ENCODE assay signal across 20 cellular contexts in genomic region chr6:81909162-81909561, GRCh38.
DNase-seq lines count a peak whose midpoint lies in the region; ATAC-seq, FAIRE-seq and TF ChIP-seq lines count a peak whose summit lies in the region.
"Had no signal": no experiment of that assay in that cellular context is flagged by ENCODE, and none has a peak within 500 bp of the region (broad histone marks: within the 10 kb centered on the region; RNA-seq: fewer than 3 reads in every experiment).

No MANE protein-coding gene starts in this region.

- no peak for TF ChIP-seq RAD21 in HepG2 (CRISPR knock-in tag; IDR thresholded peaks at IDR 0.05)

- no peaks in the 10 kb centered on the region for H3K9me3 ChIP-seq in left ventricle myocardium inferior (replicated peaks)
- no peaks in the 10 kb centered on the region for H3K9me3 ChIP-seq in HepG2 (ENCODE audit: low read length)
- H3K9me3 ChIP-seq: A549, Caco-2, HAP-1 had no signal

- no peak overlapping the region for H3K9ac ChIP-seq in HepG2 (ENCODE audit: insufficient read depth, low read depth, low read length)

- H2AFZ ChIP-seq in HepG2 (ENCODE audit: low read length), result no peak overlapping the region

- no peaks in the 10 kb centered on the region for H4K20me1 ChIP-seq in HepG2 (ENCODE audit: insufficient read depth, low read length)

- H3K79me2 ChIP-seq in HepG2 (ENCODE audit: insufficient read depth, low read length), result no peaks in the 10 kb centered on the region

- H3K27ac ChIP-seq in left ventricle myocardium inferior (replicated peaks) (peak overlapping the region; percentile 61), HepG2 (ENCODE audit: extremely low read length, insufficient read depth, low read length) (no peak overlapping the region)
- H3K27ac ChIP-seq: 22Rv1, A549, C4-2B, HL-60 had no signal

- TF ChIP-seq POLR2A in HepG2 (IDR thresholded peaks at IDR 0.05; ENCODE audit: insufficient read depth in 1 of 2, low read depth in 2 of 2, low read length in 2 of 2), result no peak

- H3K4me3 Mint-ChIP-seq in stimulated activated naive CD8-positive, alpha-beta T cell treated with anti-CD3 and anti-CD28 coated beads, Interleukin-15, amount 100 ng/mL, for 72 hours, result no peak overlapping the region
- H3K4me3 Mint-ChIP-seq: CD4-positive, alpha-beta T cell had no signal

- BruUV-seq in HepG2 (replicated peaks; lab: Mats Ljungman, UMichigan), result no TSS peak

- H3K4me1 Mint-ChIP-seq in stimulated activated naive CD8-positive, alpha-beta T cell treated with anti-CD3 and anti-CD28 coated beads, Interleukin-15, amount 100 ng/mL, for 72 hours, result no peaks in the 10 kb centered on the region

- ATAC-seq in Right ventricle myocardium inferior (no peak), HepG2 (no peak), HG03354 (IDR thresholded peaks at IDR 0.05; ENCODE audit: poor library complexity, severe bottlenecking, unreplicated experiment) (no peak)
- ATAC-seq in stimulated activated naive CD8-positive, alpha-beta T cell treated with anti-CD3 and anti-CD28 coated beads, Interleukin-15, amount 100 ng/mL, for 72 hours, result no peak
- ATAC-seq: A549 had no signal

- H3K4me2 ChIP-seq in HepG2 (ENCODE audit: low read depth, low read length), result no peak overlapping the region
- H3K4me2 ChIP-seq: A549 had no signal

- H3K27ac Mint-ChIP-seq in stimulated activated naive CD8-positive, alpha-beta T cell treated with anti-CD3 and anti-CD28 coated beads, Interleukin-15, amount 100 ng/mL, for 72 hours, result no peak overlapping the region
- H3K27ac Mint-ChIP-seq: CD4-positive, alpha-beta T cell had no signal

- in situ Hi-C loops in HepG2 (cut with HindIII; ENCODE audit: extremely low pct_ligation_motif_present, low pct_unique_long_range_greater_than_20kb), result no loop called here

- H3K9me3 Mint-ChIP-seq in stimulated activated naive CD8-positive, alpha-beta T cell treated with anti-CD3 and anti-CD28 coated beads, Interleukin-15, amount 100 ng/mL, for 72 hours, result no peaks in the 10 kb centered on the region
- H3K9me3 Mint-ChIP-seq: CD4-positive, alpha-beta T cell had no signal

- no peak for FAIRE-seq in HepG2 (lab: Jason Lieb, UNC)
- FAIRE-seq: A549 had no signal

- CTCF ChIA-PET in HepG2 (lab: Yijun Ruan, JAX; ENCODE audit: low intra/inter-chr PET ratio, low total read pairs), result no interaction called here

- intact Hi-C loops in left ventricle myocardium inferior (cut with micrococcal nuclease), result no loop called here
- intact Hi-C loops in Right ventricle myocardium inferior (cut with DNase I), result loop anchor here (10.0 kb wide), 2 partner anchors 106 to 236 kb away; no protein-coding TSS in a partner anchor
- intact Hi-C loops in HepG2 (cut with micrococcal nuclease; ENCODE audit: unreplicated experiment), result no loop called here

- H3K27me3 ChIP-seq in left ventricle myocardium inferior (ENCODE audit: low read depth) (no peaks in the 10 kb centered on the region), HepG2 (ENCODE audit: control insufficient read depth in 1 of 2, insufficient read depth in 2 of 2, low read length in 2 of 2) (no peaks in the 10 kb centered on the region)

- no peak overlapping the region for H3K4me3 ChIP-seq in left ventricle myocardium inferior
- no peak overlapping the region for H3K4me3 ChIP-seq in HepG2 (replicated peaks in 1 of 3; ENCODE audit: insufficient read depth in 1 of 3, low read depth in 2 of 3, low read length in 3 of 3)
- H3K4me3 ChIP-seq: A549, HAP-1 had no signal

- POLR2A ChIA-PET in HepG2 (lab: Yijun Ruan, JAX), result no interaction called here

- WGBS in HepG2 (ENCODE audit: low lambda C conversion rate), result 91% methylated on average over 2 of the region's 2 CpGs

- DNase-seq in left ventricle myocardium inferior, result no peak
- DNase-seq in Right ventricle myocardium inferior (ENCODE audit: missing footprints), result no peak
- peak; percentile 27 for DNase-seq in glomerular visceral epithelial cell (ENCODE audit: extremely low spot score)
- DNase-seq in HepG2 (ENCODE audit: low spot score), result no peak
- no peak for DNase-seq in DMS79 treated with DMSO at 0.1 percent for 48 hours (lab: John Stamatoyannopoulos, UW)
- DNase-seq in stimulated activated naive CD8-positive, alpha-beta T cell treated with anti-CD3 and anti-CD28 coated beads, Interleukin-15, amount 100 ng/mL, for 72 hours, result no peak
- DNase-seq: AML-193; Caco-2; CD4-positive, alpha-beta T cell; DMS153; DMS79; GF-D8; GOT3; IMR-90 had no signal

- TF ChIP-seq EP300 in HepG2 (IDR thresholded peaks at IDR 0.05; ENCODE audit: low read depth in 2 of 2, low read length in 2 of 2) (no peak), HepG2 (CRISPR knock-in tag; IDR thresholded peaks at IDR 0.05; ENCODE audit: borderline replicate concordance) (no peak)

- no peaks in the 10 kb centered on the region for H3K36me3 ChIP-seq in left ventricle myocardium inferior
- no peaks in the 10 kb centered on the region for H3K36me3 ChIP-seq in HepG2 (replicated peaks in 1 of 2; ENCODE audit: control insufficient read depth in 1 of 2, insufficient read depth in 2 of 2, low read length in 2 of 2)
- H3K36me3 ChIP-seq: HAP-1 had no signal

- TF ChIP-seq CTCF in left ventricle myocardium inferior (IDR thresholded peaks at IDR 0.05; ENCODE audit: borderline replicate concordance), result no peak
- TF ChIP-seq CTCF in HepG2 (CRISPR knock-in tag; IDR thresholded peaks at IDR 0.05), result no peak

- H3K4me1 ChIP-seq in left ventricle myocardium inferior (peaks cover 37% of the 10 kb centered on the region), HepG2 (ENCODE audit: insufficient read depth, low read length) (peaks cover 27% of the 10 kb centered on the region)
- H3K4me1 ChIP-seq: A549, HAP-1 had no signal

- H3K27me3 Mint-ChIP-seq in stimulated activated naive CD8-positive, alpha-beta T cell treated with anti-CD3 and anti-CD28 coated beads, Interleukin-15, amount 100 ng/mL, for 72 hours, result no peaks in the 10 kb centered on the region
- H3K27me3 Mint-ChIP-seq: CD4-positive, alpha-beta T cell had no signal

TF ChIP-seq in HepG2, 621 proteins besides CTCF, POLR2A, EP300 and RAD21:
- TF ChIP-seq ATF7 (IDR thresholded peaks at IDR 0.05) (peak; percentile 86), ATF7 (CRISPR knock-in tag; IDR thresholded peaks at IDR 0.05) (no peak)
- TF ChIP-seq, protein P1, sequence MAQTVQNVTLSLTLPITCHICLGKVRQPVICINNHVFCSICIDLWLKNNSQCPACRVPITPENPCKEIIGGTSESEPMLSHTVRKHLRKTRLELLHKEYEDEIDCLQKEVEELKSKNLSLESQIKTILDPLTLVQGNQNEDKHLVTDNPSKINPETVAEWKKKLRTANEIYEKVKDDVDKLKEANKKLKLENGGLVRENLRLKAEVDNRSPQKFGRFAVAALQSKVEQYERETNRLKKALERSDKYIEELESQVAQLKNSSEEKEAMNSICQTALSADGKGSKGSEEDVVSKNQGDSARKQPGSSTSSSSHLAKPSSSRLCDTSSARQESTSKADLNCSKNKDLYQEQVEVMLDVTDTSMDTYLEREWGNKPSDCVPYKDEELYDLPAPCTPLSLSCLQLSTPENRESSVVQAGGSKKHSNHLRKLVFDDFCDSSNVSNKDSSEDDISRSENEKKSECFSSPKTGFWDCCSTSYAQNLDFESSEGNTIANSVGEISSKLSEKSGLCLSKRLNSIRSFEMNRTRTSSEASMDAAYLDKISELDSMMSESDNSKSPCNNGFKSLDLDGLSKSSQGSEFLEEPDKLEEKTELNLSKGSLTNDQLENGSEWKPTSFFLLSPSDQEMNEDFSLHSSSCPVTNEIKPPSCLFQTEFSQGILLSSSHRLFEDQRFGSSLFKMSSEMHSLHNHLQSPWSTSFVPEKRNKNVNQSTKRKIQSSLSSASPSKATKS (CRISPR knock-in tag; IDR thresholded peaks at IDR 0.05), result no peak
